In genomic region chr2:233353101-233353768, GRCh38 we compare ENCODE assay signal across 9 cellular contexts. TPM values are rescaled to one million over a fixed set of nuclear protein-coding genes. Genes with fewer than 3 reads are reported as not detected.
DNase-seq lines count a peak whose midpoint lies in the region; ATAC-seq, FAIRE-seq and TF ChIP-seq lines count a peak whose summit lies in the region.
"Had no signal": no experiment of that assay in that cellular context is flagged by ENCODE, and none has a peak within 500 bp of the region (broad histone marks: within the 10 kb centered on the region; RNA-seq: fewer than 3 reads in every experiment).

No MANE protein-coding gene starts in this region.

- H2AFZ ChIP-seq in keratinocyte (ENCODE audit: control insufficient read depth, low read length): peak overlapping the region; percentile 57

- H3K27ac ChIP-seq in keratinocyte (ENCODE audit: control insufficient read depth, insufficient read depth, low read length) (no peak overlapping the region), thoracic aorta (peak overlapping the region in 1 of 2 donors; percentile 8)

- H3K9me3 ChIP-seq in keratinocyte (ENCODE audit: control insufficient read depth, low read depth, low read length): no peaks in the 10 kb centered on the region
- H3K9me3 ChIP-seq in thoracic aorta: no peaks in the 10 kb centered on the region

- H3K4me2 ChIP-seq in keratinocyte (ENCODE audit: control insufficient read depth, extremely low read depth, insufficient read depth, low read depth, low read length): peak overlapping the region; percentile 74

- dilution Hi-C loops in keratinocyte (cut with MboI; ENCODE audit: extremely low pct_ligation_motif_present, low sequenced_read_pairs): no loop called here

- ATAC-seq in thoracic aorta (ENCODE audit: insufficient number of reproducible peaks, low FRiP score, low read depth): no peak
- no peak for ATAC-seq in HG03135 (IDR thresholded peaks at IDR 0.05; ENCODE audit: unreplicated experiment)
- ATAC-seq in GM18502 (IDR thresholded peaks at IDR 0.05; ENCODE audit: poor library complexity, unreplicated experiment): no peak

- peak overlapping the region; percentile 29 for H3K9ac ChIP-seq in keratinocyte (ENCODE audit: control insufficient read depth, extremely low read depth, insufficient read depth, low read length)

- no peaks in the 10 kb centered on the region for H3K27me3 ChIP-seq in keratinocyte (ENCODE audit: control insufficient read depth, extremely low read depth, insufficient read depth, low read length)
- no peaks in the 10 kb centered on the region for H3K27me3 ChIP-seq in thoracic aorta (replicated peaks; ENCODE audit: insufficient read depth)

- H3K27ac Mint-ChIP-seq in activated CD4-positive, alpha-beta T cell treated with anti-CD3 and anti-CD28 coated beads, Interleukin-2, amount 10 ng/mL, durations not matched to agents 7 days and 5 days: peak overlapping the region; percentile 93
- peak overlapping the region; percentile 80 for H3K27ac Mint-ChIP-seq in activated CD4-positive, alpha-beta memory T cell treated with anti-CD3 and anti-CD28 coated beads for 36 hours

- no peaks in the 10 kb centered on the region for H3K9me1 ChIP-seq in keratinocyte (ENCODE audit: control insufficient read depth, extremely low read depth, insufficient read depth, low read length)

- peaks cover 68% of the 10 kb centered on the region for H3K4me1 Mint-ChIP-seq in activated CD4-positive, alpha-beta T cell treated with anti-CD3 and anti-CD28 coated beads, Interleukin-2, amount 10 ng/mL, durations not matched to agents 7 days and 5 days
- H3K4me1 Mint-ChIP-seq in activated CD4-positive, alpha-beta memory T cell treated with anti-CD3 and anti-CD28 coated beads for 36 hours (ENCODE audit: low read depth): peaks cover 50% of the 10 kb centered on the region

- H3K4me1 ChIP-seq in keratinocyte (ENCODE audit: control insufficient read depth, extremely low read depth, insufficient read depth, low read length) (peaks cover 39% of the 10 kb centered on the region), thoracic aorta (ENCODE audit: control insufficient read depth in 1 of 2, low read depth in 2 of 2) (peaks cover 10 to 31% of the 10 kb centered on the region in 2 donors)

- no peaks in the 10 kb centered on the region for H3K27me3 Mint-ChIP-seq in activated CD4-positive, alpha-beta T cell treated with anti-CD3 and anti-CD28 coated beads, Interleukin-2, amount 10 ng/mL, durations not matched to agents 7 days and 5 days
- no peaks in the 10 kb centered on the region for H3K27me3 Mint-ChIP-seq in activated CD4-positive, alpha-beta memory T cell treated with anti-CD3 and anti-CD28 coated beads for 36 hours

- no peak for TF ChIP-seq CTCF in keratinocyte (optimal IDR thresholded peaks at IDR 0.05 in 1 of 3, IDR thresholded peaks at IDR 0.05 in 1 of 3, conservative IDR thresholded peaks at IDR 0.05 in 1 of 3; ENCODE audit: extremely low read depth in 1 of 3, insufficient read depth in 2 of 3, low read length in 3 of 3)
- TF ChIP-seq CTCF in thoracic aorta (IDR thresholded peaks at IDR 0.05): no peak

- H3K79me2 ChIP-seq in keratinocyte (ENCODE audit: control insufficient read depth, insufficient read depth, low read length): peaks cover 6% of the 10 kb centered on the region

- H3K36me3 ChIP-seq in keratinocyte (ENCODE audit: control insufficient read depth in 2 of 2, extremely low read depth in 1 of 2, insufficient read depth in 2 of 2, low read length in 2 of 2): peaks cover 0 to 2% of the 10 kb centered on the region in 2 experiments
- H3K36me3 ChIP-seq in thoracic aorta: no peaks in the 10 kb centered on the region

- DNase-seq in activated CD4-positive, alpha-beta T cell treated with anti-CD3 and anti-CD28 coated beads, Interleukin-2, amount 10 ng/mL, durations not matched to agents 7 days and 5 days: no peak
- DNase-seq in activated CD4-positive, alpha-beta T cell treated with anti-CD3 and anti-CD28 coated beads for 4 hours: no peak
- no peak for DNase-seq in activated CD4-positive, alpha-beta memory T cell treated with anti-CD3 and anti-CD28 coated beads for 36 hours
- DNase-seq in keratinocyte (ENCODE audit: low read depth, low spot score) (no peak), thoracic aorta (ENCODE audit: low spot score) (no peak), NCI-H1417 (lab: John Stamatoyannopoulos, UW) (no peak)

- intact Hi-C loops in activated CD4-positive, alpha-beta memory T cell treated with anti-CD3 and anti-CD28 coated beads for 36 hours (cut with micrococcal nuclease): loop anchor here (1.0 to 10.0 kb wide), 5 partner anchors 59 to 268 kb away; partner anchors contain the start of gene USP40

- CTCF ChIA-PET in activated CD4-positive, alpha-beta T cell treated with anti-CD3 and anti-CD28 coated beads, Interleukin-2, amount 10 ng/mL, durations not matched to agents 7 days and 5 days (lab: Charles Lee): interaction anchor here (0.6 to 2.0 kb wide), 15 partner anchors 9 to 90 kb away, joined by 3 to 12 read pairs (median 4); no protein-coding TSS in a partner anchor
- CTCF ChIA-PET in activated CD4-positive, alpha-beta memory T cell treated with anti-CD3 and anti-CD28 coated beads for 36 hours (lab: Charles Lee): interaction anchor here (0.7 to 2.1 kb wide), 6 partner anchors 21 to 90 kb away, joined by 3 to 14 read pairs (median 3); no protein-coding TSS in a partner anchor

- no peaks in the 10 kb centered on the region for H3K9me3 Mint-ChIP-seq in activated CD4-positive, alpha-beta T cell treated with anti-CD3 and anti-CD28 coated beads, Interleukin-2, amount 10 ng/mL, durations not matched to agents 7 days and 5 days
- no peaks in the 10 kb centered on the region for H3K9me3 Mint-ChIP-seq in activated CD4-positive, alpha-beta memory T cell treated with anti-CD3 and anti-CD28 coated beads for 36 hours

- H3K4me3 ChIP-seq in keratinocyte (ENCODE audit: control insufficient read depth in 2 of 3, extremely low read depth in 1 of 3, insufficient read depth in 2 of 3, low read depth in 1 of 3, low read length in 3 of 3): peak overlapping the region in 1 of 3 experiments; percentile 22
- H3K4me3 ChIP-seq in thoracic aorta: peak overlapping the region; percentile 75

- peaks cover 24% of the 10 kb centered on the region for H3K36me3 Mint-ChIP-seq in activated CD4-positive, alpha-beta T cell treated with anti-CD3 and anti-CD28 coated beads, Interleukin-2, amount 10 ng/mL, durations not matched to agents 7 days and 5 days (ENCODE audit: low read depth)
- no peaks in the 10 kb centered on the region for H3K36me3 Mint-ChIP-seq in activated CD4-positive, alpha-beta memory T cell treated with anti-CD3 and anti-CD28 coated beads for 36 hours

- H3K4me3 Mint-ChIP-seq in activated CD4-positive, alpha-beta T cell treated with anti-CD3 and anti-CD28 coated beads, Interleukin-2, amount 10 ng/mL, durations not matched to agents 7 days and 5 days: peak overlapping the region; percentile 83
- H3K4me3 Mint-ChIP-seq in activated CD4-positive, alpha-beta memory T cell treated with anti-CD3 and anti-CD28 coated beads for 36 hours: peak overlapping the region; percentile 83

- peaks cover 4% of the 10 kb centered on the region for H4K20me1 ChIP-seq in keratinocyte (ENCODE audit: control insufficient read depth, extremely low read depth, insufficient read depth, low read length)

- no peak for FAIRE-seq in keratinocyte (lab: Jason Lieb, UNC)

- POLR2A ChIA-PET in activated CD4-positive, alpha-beta T cell treated with anti-CD3 and anti-CD28 coated beads, Interleukin-2, amount 10 ng/mL, durations not matched to agents 7 days and 5 days (lab: Charles Lee): no interaction called here
- POLR2A ChIA-PET in activated CD4-positive, alpha-beta memory T cell treated with anti-CD3 and anti-CD28 coated beads for 36 hours (lab: Charles Lee): interaction anchor here (1.0 to 1.5 kb wide), 3 partner anchors 16 to 85 kb away, joined by 3 to 7 read pairs (median 3); no protein-coding TSS in a partner anchor

RNA-seq across cellular contexts. Expression of gene DGKD, which starts 1.1 kb away (rescaled TPM):
- total RNA-seq in activated CD4-positive, alpha-beta T cell treated with anti-CD3 and anti-CD28 coated beads, Interleukin-2, amount 10 ng/mL, durations not matched to agents 7 days and 5 days: 10 to 100 TPM; 84.1 to 97.5 TPM
- total RNA-seq in activated CD4-positive, alpha-beta memory T cell treated with anti-CD3 and anti-CD28 coated beads for 36 hours: 10 to 100 TPM; 44.2 to 46.4 TPM
- 2.2 to 6.1 TPM (median 5.3 TPM) in 3 replicates for polyA plus RNA-seq in keratinocyte
- 2.0 TPM for polyA plus RNA-seq in keratinocyte (2011; ENCODE audit: low read depth)
- 3.0 and 5.1 TPM in 2 replicates for polyA plus RNA-seq in keratinocyte (2011; cell fraction: cytosol; rRNA removed)
- polyA plus RNA-seq in keratinocyte (2011; cell fraction: nucleus; rRNA removed): 14.8 and 20.8 TPM in 2 replicates
- 1.9 and 4.1 TPM in 2 replicates for polyA plus RNA-seq in keratinocyte (2012; ENCODE audit: low replicate concordance)
- 10.1 to 23.9 TPM (median 20.4 TPM) in 3 replicates for polyA minus RNA-seq in keratinocyte
- 7.9 TPM for polyA minus RNA-seq in keratinocyte (2011; cell fraction: cytosol; rRNA and poly(A)+ RNA removed)
- polyA minus RNA-seq in keratinocyte (2011; cell fraction: nucleus; rRNA and poly(A)+ RNA removed): 3.6 and 8.8 TPM in 2 replicates
- total RNA-seq in thoracic aorta: 10 to 100 TPM; 47.3 to 47.9 TPM

RNA-seq across cellular contexts. Expression of gene SAG, which starts 45.6 kb away (rescaled TPM):
- total RNA-seq in activated CD4-positive, alpha-beta T cell treated with anti-CD3 and anti-CD28 coated beads, Interleukin-2, amount 10 ng/mL, durations not matched to agents 7 days and 5 days: not detected
- total RNA-seq in activated CD4-positive, alpha-beta memory T cell treated with anti-CD3 and anti-CD28 coated beads for 36 hours: 1 to 10 TPM in 1 of 2 experiments, under 1 TPM in 1; 0.27 to 1.3 TPM
- not detected in 3 replicates for polyA plus RNA-seq in keratinocyte
- polyA plus RNA-seq in keratinocyte (2011; ENCODE audit: low read depth): not detected
- polyA plus RNA-seq in keratinocyte (2011; cell fraction: cytosol; rRNA removed): not detected in 2 replicates
- polyA plus RNA-seq in keratinocyte (2011; cell fraction: nucleus; rRNA removed): 0.16 TPM in 1 of 2 replicates, not detected in the other
- not detected in 2 replicates for polyA plus RNA-seq in keratinocyte (2012; ENCODE audit: low replicate concordance)
- not detected in 3 replicates for polyA minus RNA-seq in keratinocyte
- polyA minus RNA-seq in keratinocyte (2011; cell fraction: cytosol; rRNA and poly(A)+ RNA removed): not detected
- polyA minus RNA-seq in keratinocyte (2011; cell fraction: nucleus; rRNA and poly(A)+ RNA removed): not detected in 2 replicates
- not detected for total RNA-seq in thoracic aorta
- polyA plus RNA-seq: AG04450 had no signal
